In genomic region chr17:12961655-12962054, GRCh38 we compare ENCODE assay signal across 10 cellular contexts.
"Had no signal": no experiment of that assay in that cellular context is flagged by ENCODE, and none has a peak within 500 bp of the region (broad histone marks: within the 10 kb centered on the region; RNA-seq: fewer than 3 reads in every experiment).

No MANE protein-coding gene starts in this region.

- H3K27me3 Mint-ChIP-seq: IgD-negative memory B cell had no signal

- ATAC-seq: HCT116, HepG2 had no signal

- H3K4me3 ChIP-seq: GM23248, HAP-1 had no signal

- H3K27ac Mint-ChIP-seq: HFFc6 had no signal

- H3K27ac ChIP-seq: GM23248, HL-60 had no signal

- H3K36me3 ChIP-seq: HAP-1 had no signal

- H3K9me3 ChIP-seq: HAP-1 had no signal

- FAIRE-seq: HepG2 had no signal

- H3K4me3 Mint-ChIP-seq: HFFc6, IgD-negative memory B cell had no signal

- H3K4me1 ChIP-seq: HAP-1 had no signal

- DNase-seq: GM23248, GOT3, H7, HFFc6, KBM-7 had no signal
